In genomic region chr22:32462452-32462851, GRCh38 we compare ENCODE assay signal across 44 cellular contexts. TPM values are rescaled to one million over a fixed set of nuclear protein-coding genes. Genes with fewer than 3 reads are reported as not detected.
"Had no signal": no experiment of that assay in that cellular context is flagged by ENCODE, and none has a peak within 500 bp of the region (broad histone marks: within the 10 kb centered on the region; RNA-seq: fewer than 3 reads in every experiment).

No MANE protein-coding gene starts in this region.

- H3K4me1 ChIP-seq: adrenal gland, ascending aorta, body of pancreas, breast epithelium had no signal

- H3K4me3 Mint-ChIP-seq: activated naive CD4-positive, alpha-beta T cell treated with anti-CD3 and anti-CD28 coated beads for 36 hours; activated naive CD4-positive, alpha-beta T cell treated with anti-CD3 and anti-CD28 coated beads, Interleukin-2, amount 10 ng/mL, durations not matched to agents 7 days and 5 days; activated naive CD4-positive, alpha-beta T cell treated with anti-CD3 and anti-CD28 coated beads, Interleukin-2, amount 50 U/mL, for 24 hours; activated naive CD8-positive, alpha-beta T cell; activated naive CD8-positive, alpha-beta T cell treated with anti-CD3 and anti-CD28 coated beads for 36 hours; activated naive CD8-positive, alpha-beta T cell treated with anti-CD3 and anti-CD28 coated beads, Interleukin-2, amount 10 ng/mL, durations not matched to agents 7 days and 5 days; activated naive CD8-positive, alpha-beta T cell treated with anti-CD3 and anti-CD28 coated beads, Interleukin-2, amount 50 U/mL, for 24 hours; activated T-cell treated with anti-CD3 and anti-CD28 coated beads, Interleukin-2, amount 50 U/mL, for 24 hours; activated T-cell treated with anti-CD3 and anti-CD28 coated beads, Interleukin-2, amount 50 U/mL, for 4 hours; activated T-cell treated with anti-CD3 and anti-CD28 coated beads, Interleukin-2, amount 50 U/mL, for 72 hours; activated T-helper 1 cell treated with anti-CD3 and anti-CD28 coated beads, Interleukin-12 subunit alpha, Interleukin-12 subunit beta, Interleukin-2, Interleukin-4 antibody, amounts not matched to agents 30 ng/mL and 10 ng/mL and 1 ng/mL, durations not matched to agents 14 hours and 24 hours and 36 hours; activated T-helper 17 cell treated with anti-CD3 and anti-CD28 coated beads, Interleukin-2, amount 50 U/mL, for 72 hours; brain; central memory CD8-positive, alpha-beta T cell had no signal

- H3K4me3 ChIP-seq: adrenal gland, ascending aorta, body of pancreas, breast epithelium, cardiac muscle cell had no signal

- H3K9me3 ChIP-seq: adrenal gland, ascending aorta, body of pancreas, breast epithelium had no signal

- H3K4me1 Mint-ChIP-seq: activated naive CD4-positive, alpha-beta T cell treated with anti-CD3 and anti-CD28 coated beads, Interleukin-2, amount 10 ng/mL, durations not matched to agents 7 days and 5 days; activated naive CD4-positive, alpha-beta T cell treated with anti-CD3 and anti-CD28 coated beads, Interleukin-2, amount 50 U/mL, for 24 hours; activated naive CD8-positive, alpha-beta T cell treated with anti-CD3 and anti-CD28 coated beads for 36 hours; activated naive CD8-positive, alpha-beta T cell treated with anti-CD3 and anti-CD28 coated beads, Interleukin-2, amount 50 U/mL, for 24 hours; activated T-helper 17 cell treated with anti-CD3 and anti-CD28 coated beads, Interleukin-2, amount 50 U/mL, for 72 hours; brain; central memory CD8-positive, alpha-beta T cell had no signal

- H3K9me3 Mint-ChIP-seq: activated naive CD4-positive, alpha-beta T cell treated with anti-CD3 and anti-CD28 coated beads for 36 hours; activated naive CD4-positive, alpha-beta T cell treated with anti-CD3 and anti-CD28 coated beads, Interleukin-2, amount 10 ng/mL, durations not matched to agents 7 days and 5 days; activated naive CD4-positive, alpha-beta T cell treated with anti-CD3 and anti-CD28 coated beads, Interleukin-2, amount 50 U/mL, for 24 hours; activated naive CD4-positive, alpha-beta T cell treated with anti-CD3 and anti-CD28 coated beads, Interleukin-2, amount 50 U/mL, for 72 hours; activated naive CD8-positive, alpha-beta T cell treated with anti-CD3 and anti-CD28 coated beads for 36 hours; activated naive CD8-positive, alpha-beta T cell treated with anti-CD3 and anti-CD28 coated beads, Interleukin-2, amount 10 ng/mL, durations not matched to agents 7 days and 5 days; activated naive CD8-positive, alpha-beta T cell treated with anti-CD3 and anti-CD28 coated beads, Interleukin-2, amount 50 U/mL, for 24 hours; activated T-cell treated with anti-CD3 and anti-CD28 coated beads, Interleukin-2, amount 50 U/mL, for 24 hours; activated T-cell treated with anti-CD3 and anti-CD28 coated beads, Interleukin-2, amount 50 U/mL, for 4 hours; activated T-cell treated with anti-CD3 and anti-CD28 coated beads, Interleukin-2, amount 50 U/mL, for 72 hours; activated T-helper 1 cell treated with anti-CD3 and anti-CD28 coated beads, Interleukin-12 subunit alpha, Interleukin-12 subunit beta, Interleukin-2, Interleukin-4 antibody, amounts not matched to agents 30 ng/mL and 10 ng/mL and 1 ng/mL, durations not matched to agents 14 hours and 24 hours and 36 hours; activated T-helper 17 cell treated with anti-CD3 and anti-CD28 coated beads, Interleukin-2, amount 50 U/mL, for 72 hours; activated T-helper 2 cell treated with anti-CD3 and anti-CD28 coated beads, Interferon-gamma antibody, Interleukin-2, Interleukin-4, amounts not matched to agents 10 μg/mL and 5 μg/mL and 100 μg/mL, durations not matched to agents 14 hours and 24 hours and 36 hours; central memory CD8-positive, alpha-beta T cell had no signal

- H3K36me3 ChIP-seq: adrenal gland, ascending aorta, brain microvascular endothelial cell, breast epithelium, cardiac muscle cell had no signal

- H3K36me3 Mint-ChIP-seq: activated naive CD4-positive, alpha-beta T cell treated with anti-CD3 and anti-CD28 coated beads, Interleukin-2, amount 10 ng/mL, durations not matched to agents 7 days and 5 days; activated naive CD4-positive, alpha-beta T cell treated with anti-CD3 and anti-CD28 coated beads, Interleukin-2, amount 50 U/mL, for 24 hours; activated naive CD4-positive, alpha-beta T cell treated with anti-CD3 and anti-CD28 coated beads, Interleukin-2, amount 50 U/mL, for 72 hours; activated naive CD8-positive, alpha-beta T cell; activated naive CD8-positive, alpha-beta T cell treated with anti-CD3 and anti-CD28 coated beads for 36 hours; activated naive CD8-positive, alpha-beta T cell treated with anti-CD3 and anti-CD28 coated beads, Interleukin-2, amount 10 ng/mL, durations not matched to agents 7 days and 5 days; brain had no signal

- FAIRE-seq: astrocyte, bronchial epithelial cell had no signal

- ATAC-seq: activated naive CD4-positive, alpha-beta T cell treated with anti-CD3 and anti-CD28 coated beads, Interleukin-2, amount 50 U/mL, for 72 hours; activated naive CD8-positive, alpha-beta T cell treated with anti-CD3 and anti-CD28 coated beads, Interleukin-2, amount 50 U/mL, for 24 hours; activated T-cell treated with anti-CD3 and anti-CD28 coated beads, Interleukin-2, amount 50 U/mL, for 4 hours; activated T-cell treated with anti-CD3 and anti-CD28 coated beads, Interleukin-2, amount 50 U/mL, for 72 hours; activated T-helper 17 cell treated with anti-CD3 and anti-CD28 coated beads, Interleukin-2, amount 50 U/mL, for 72 hours; body of pancreas had no signal

- H3K27ac ChIP-seq: adrenal gland, ascending aorta, body of pancreas, brain microvascular endothelial cell, breast epithelium, cardiac muscle cell had no signal

- H3K27me3 ChIP-seq: ascending aorta, body of pancreas had no signal

- DNase-seq: activated effector memory CD4-positive, alpha-beta T cell treated with anti-CD3 and anti-CD28 coated beads, Interleukin-2, amount 50 U/mL, for 16 hours; activated effector memory CD4-positive, alpha-beta T cell treated with Interleukin-2 at 50 U/mL for 16 hours; activated gamma-delta T cell; activated gamma-delta T cell treated with Interleukin-2 at 50 U/mL for 16 hours; activated naive CD4-positive, alpha-beta T cell; activated naive CD4-positive, alpha-beta T cell treated with anti-CD3 and anti-CD28 coated beads for 36 hours; activated naive CD4-positive, alpha-beta T cell treated with anti-CD3 and anti-CD28 coated beads, Interleukin-2, amount 10 ng/mL, durations not matched to agents 7 days and 5 days; activated naive CD4-positive, alpha-beta T cell treated with anti-CD3 and anti-CD28 coated beads, Interleukin-2, amount 50 U/mL, for 16 hours; activated naive CD4-positive, alpha-beta T cell treated with Interleukin-2 at 50 U/mL for 16 hours; activated naive CD8-positive, alpha-beta T cell treated with anti-CD3 and anti-CD28 coated beads for 36 hours; activated naive CD8-positive, alpha-beta T cell treated with anti-CD3 and anti-CD28 coated beads, Interleukin-2, amount 10 ng/mL, durations not matched to agents 7 days and 5 days; activated naive CD8-positive, alpha-beta T cell treated with anti-CD3 and anti-CD28 coated beads, Interleukin-2, amount 50 U/mL, for 24 hours; activated T-cell treated with anti-CD3 and anti-CD28 coated beads for 4 hours; activated T-cell treated with anti-CD3 and anti-CD28 coated beads, Interleukin-2, amount 50 U/mL, for 1 hour; activated T-cell treated with anti-CD3 and anti-CD28 coated beads, Interleukin-2, amount 50 U/mL, for 24 hours; activated T-cell treated with anti-CD3 and anti-CD28 coated beads, Interleukin-2, amount 50 U/mL, for 4 hours; activated T-cell treated with anti-CD3 and anti-CD28 coated beads, Interleukin-2, amount 50 U/mL, for 48 hours; activated T-cell treated with anti-CD3 and anti-CD28 coated beads, Interleukin-2, amount 50 U/mL, for 72 hours; adrenal gland; amniotic stem cell; amygdala; anterior cingulate cortex; aorta; body of pancreas; brain microvascular endothelial cell; caudate nucleus; central memory CD4-positive, alpha-beta T cell; cerebellar nuclear complex had no signal

- H3K27ac Mint-ChIP-seq: activated naive CD4-positive, alpha-beta T cell treated with anti-CD3 and anti-CD28 coated beads for 36 hours; activated naive CD4-positive, alpha-beta T cell treated with anti-CD3 and anti-CD28 coated beads, Interleukin-2, amount 10 ng/mL, durations not matched to agents 7 days and 5 days; activated naive CD4-positive, alpha-beta T cell treated with anti-CD3 and anti-CD28 coated beads, Interleukin-2, amount 50 U/mL, for 24 hours; activated naive CD4-positive, alpha-beta T cell treated with anti-CD3 and anti-CD28 coated beads, Interleukin-2, amount 50 U/mL, for 72 hours; activated naive CD8-positive, alpha-beta T cell; activated naive CD8-positive, alpha-beta T cell treated with anti-CD3 and anti-CD28 coated beads for 36 hours; activated naive CD8-positive, alpha-beta T cell treated with anti-CD3 and anti-CD28 coated beads, Interleukin-2, amount 10 ng/mL, durations not matched to agents 7 days and 5 days; activated naive CD8-positive, alpha-beta T cell treated with anti-CD3 and anti-CD28 coated beads, Interleukin-2, amount 50 U/mL, for 24 hours; activated T-cell treated with anti-CD3 and anti-CD28 coated beads, Interleukin-2, amount 50 U/mL, for 24 hours; activated T-cell treated with anti-CD3 and anti-CD28 coated beads, Interleukin-2, amount 50 U/mL, for 72 hours; activated T-helper 1 cell treated with anti-CD3 and anti-CD28 coated beads, Interleukin-12 subunit alpha, Interleukin-12 subunit beta, Interleukin-2, Interleukin-4 antibody, amounts not matched to agents 30 ng/mL and 10 ng/mL and 1 ng/mL, durations not matched to agents 14 hours and 24 hours and 36 hours; activated T-helper 17 cell treated with anti-CD3 and anti-CD28 coated beads, Interleukin-2, amount 50 U/mL, for 72 hours; activated T-helper 2 cell treated with anti-CD3 and anti-CD28 coated beads, Interferon-gamma antibody, Interleukin-2, Interleukin-4, amounts not matched to agents 10 μg/mL and 5 μg/mL and 100 μg/mL, durations not matched to agents 14 hours and 24 hours and 36 hours; brain had no signal

RNA-seq across cellular contexts. Expression of gene BPIFC, which starts 1.8 kb away (rescaled TPM):
- total RNA-seq: activated naive CD4-positive, alpha-beta T cell treated with anti-CD3 and anti-CD28 coated beads for 36 hours; activated naive CD4-positive, alpha-beta T cell treated with anti-CD3 and anti-CD28 coated beads, Interleukin-2, amount 50 U/mL, for 72 hours; activated naive CD8-positive, alpha-beta T cell treated with anti-CD3 and anti-CD28 coated beads for 36 hours; activated naive CD8-positive, alpha-beta T cell treated with anti-CD3 and anti-CD28 coated beads, Interleukin-2, amount 10 ng/mL, durations not matched to agents 7 days and 5 days; activated T-cell treated with anti-CD3 and anti-CD28 coated beads, Interleukin-2, amount 50 U/mL, for 4 hours; activated T-cell treated with anti-CD3 and anti-CD28 coated beads, Interleukin-2, amount 50 U/mL, for 72 hours; activated T-helper 1 cell treated with anti-CD3 and anti-CD28 coated beads, Interleukin-12 subunit alpha, Interleukin-12 subunit beta, Interleukin-2, Interleukin-4 antibody, amounts not matched to agents 30 ng/mL and 10 ng/mL and 1 ng/mL, durations not matched to agents 14 hours and 24 hours and 36 hours; activated T-helper 17 cell treated with anti-CD3 and anti-CD28 coated beads, Interleukin-2, amount 50 U/mL, for 72 hours; activated T-helper 2 cell treated with anti-CD3 and anti-CD28 coated beads, Interferon-gamma antibody, Interleukin-2, Interleukin-4, amounts not matched to agents 10 μg/mL and 5 μg/mL and 100 μg/mL, durations not matched to agents 14 hours and 24 hours and 36 hours; adrenal gland; aorta; ascending aorta; astrocyte; body of pancreas; breast epithelium; bronchial epithelial cell; cardiac muscle cell; cardiac septum; cerebellum had no signal
- polyA plus RNA-seq: adipose tissue, adrenal gland, aorta, cardiac muscle cell had no signal
